ENCODE assay signal across 8 cellular contexts in the genomic region with DNA sequence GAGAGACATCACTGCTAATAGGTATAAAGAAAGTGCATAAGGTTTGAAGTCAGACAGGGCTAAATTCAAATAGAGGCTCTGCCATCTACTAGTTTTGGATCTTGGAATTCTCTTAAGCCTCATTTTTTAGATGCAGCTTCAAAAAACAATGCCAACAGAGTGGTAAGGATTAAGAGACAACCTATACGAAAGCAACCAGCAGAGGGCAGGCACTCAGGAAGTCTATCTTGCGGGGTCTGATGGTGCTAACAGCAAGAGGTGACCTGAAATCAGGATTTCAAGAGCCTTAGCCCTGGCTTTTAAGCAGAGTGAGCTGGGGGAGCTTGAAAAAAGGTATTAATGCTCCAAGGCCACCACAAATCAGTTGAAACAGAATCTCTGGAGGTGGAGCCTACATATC. TPM values are rescaled to one million over a fixed set of nuclear protein-coding genes. Genes with fewer than 3 reads are reported as not detected.
DNase-seq lines count a peak whose midpoint lies in the region; ATAC-seq and TF ChIP-seq lines count a peak whose summit lies in the region.

No MANE protein-coding gene starts in this region.

- H3K4me3 Mint-ChIP-seq in central memory CD8-positive, alpha-beta T cell, result no peak overlapping the region

- no peaks in the 10 kb centered on the region for H3K9me3 Mint-ChIP-seq in central memory CD8-positive, alpha-beta T cell

- H3K27ac ChIP-seq in WERI-Rb-1, result no peak overlapping the region

- no peaks in the 10 kb centered on the region for H3K9me3 ChIP-seq in WERI-Rb-1 (ENCODE audit: severe bottlenecking)

- H3K4me3 ChIP-seq in WERI-Rb-1 (ENCODE audit: low read depth, low read length), result no peak overlapping the region

- no peaks in the 10 kb centered on the region for H3K27me3 ChIP-seq in WERI-Rb-1 (ENCODE audit: insufficient read depth, low read depth, severe bottlenecking)

- peak; percentile 58 for DNase-seq in DMS 273 (lab: John Stamatoyannopoulos, UW; ENCODE audit: unreplicated experiment)
- no peak for DNase-seq in DMS 273 treated with DMSO at 0.1 percent for 48 hours (lab: John Stamatoyannopoulos, UW)
- peak; percentile 30 for DNase-seq in NCI-H1105 (lab: John Stamatoyannopoulos, UW)
- peak; percentile 64 for DNase-seq in WERI-Rb-1
- peak; percentile 17 to 18 for DNase-seq in central memory CD8-positive, alpha-beta T cell (ENCODE audit: low spot score in 2 of 2)
- DNase-seq in left lobe of liver (ENCODE audit: low spot score), result peak; percentile 57
- peak; percentile 39 for DNase-seq in stimulated activated CD8-positive, alpha-beta memory T cell treated with anti-CD3 and anti-CD28 coated beads, Interleukin-12 subunit alpha, Interleukin-12 subunit beta, amount 100 ng/mL, for 1 hour (ENCODE audit: low read depth)

- H3K27ac Mint-ChIP-seq in central memory CD8-positive, alpha-beta T cell (ENCODE audit: low read depth), result no peak overlapping the region

- no peaks in the 10 kb centered on the region for H3K36me3 ChIP-seq in WERI-Rb-1

- no peaks in the 10 kb centered on the region for H3K27me3 Mint-ChIP-seq in central memory CD8-positive, alpha-beta T cell

- ATAC-seq in central memory CD8-positive, alpha-beta T cell (replicated peaks; ENCODE audit: extremely low read depth, poor library complexity, severe bottlenecking), result no peak
- ATAC-seq in left lobe of liver (peak; percentile 90), HG03039 (IDR thresholded peaks at IDR 0.05; ENCODE audit: unreplicated experiment) (no peak)

- no peaks in the 10 kb centered on the region for H3K36me3 Mint-ChIP-seq in central memory CD8-positive, alpha-beta T cell (ENCODE audit: insufficient read depth)

- no peaks in the 10 kb centered on the region for H3K4me1 Mint-ChIP-seq in central memory CD8-positive, alpha-beta T cell

- TF ChIP-seq CTCF in WERI-Rb-1 (IDR thresholded peaks at IDR 0.05; ENCODE audit: low read depth, low read length), result peak; percentile 71

RNA-seq across cellular contexts. Expression of a gene that starts 40.7 kb away (rescaled TPM):
- not detected for total RNA-seq in left lobe of liver
